ENCODE assay signal across 17 cellular contexts in genomic region chr7:49346200-49346899, GRCh38.
DNase-seq lines count a peak whose midpoint lies in the region; ATAC-seq and TF ChIP-seq lines count a peak whose summit lies in the region.
"Had no signal": no experiment of that assay in that cellular context is flagged by ENCODE, and none has a peak within 500 bp of the region (broad histone marks: within the 10 kb centered on the region; RNA-seq: fewer than 3 reads in every experiment).

No MANE protein-coding gene starts in this region.

- ATAC-seq in heart right ventricle, result peak in 7 of 8 donors; percentile 18 to 75 (median 51)
- ATAC-seq in aorta (ENCODE audit: low FRiP score), result peak; percentile 69
- no peak for ATAC-seq in HG02852 (IDR thresholded peaks at IDR 0.05; ENCODE audit: unreplicated experiment)
- ATAC-seq: GM23338 had no signal

- intact Hi-C loops in heart right ventricle (cut with DNase I) (no loop called here), aorta (cut with DNase I) (no loop called here), head of caudate nucleus (cut with DNase I) (no loop called here)

- TF ChIP-seq CTCF in heart right ventricle (IDR thresholded peaks at IDR 0.05) (no peak), right atrium auricular region (IDR thresholded peaks at IDR 0.05) (no peak)

- H3K36me3 ChIP-seq in heart right ventricle, result no peaks in the 10 kb centered on the region
- no peaks in the 10 kb centered on the region for H3K36me3 ChIP-seq in right atrium auricular region
- no peaks in the 10 kb centered on the region for H3K36me3 ChIP-seq in aorta (ENCODE audit: control insufficient read depth in 1 of 2, insufficient read depth in 2 of 2, low read length in 1 of 2)
- H3K36me3 ChIP-seq: SJCRH30 had no signal

- H3K27me3 ChIP-seq in heart right ventricle (no peaks in the 10 kb centered on the region), right atrium auricular region (no peaks in the 10 kb centered on the region), aorta (ENCODE audit: control insufficient read depth in 1 of 2, insufficient read depth in 2 of 2, low read length in 1 of 2) (no peaks in the 10 kb centered on the region)

- H3K9me3 ChIP-seq in heart right ventricle, result peaks cover 0 to 20% (median 7%) of the 10 kb centered on the region in 11 donors
- H3K9me3 ChIP-seq in right atrium auricular region, result peaks cover 0 to 15% of the 10 kb centered on the region in 2 donors
- no peaks in the 10 kb centered on the region for H3K9me3 ChIP-seq in aorta (ENCODE audit: control insufficient read depth, low read length)
- H3K9me3 ChIP-seq: SJCRH30 had no signal

- H3K4me3 ChIP-seq in heart right ventricle (no peak overlapping the region), right atrium auricular region (no peak overlapping the region), aorta (ENCODE audit: low read length in 2 of 2) (no peak overlapping the region)
- H3K4me3 ChIP-seq: GM23338, SJCRH30 had no signal

- H3K4me1 ChIP-seq in heart right ventricle, result peaks cover 0 to 7% (median 0%) of the 10 kb centered on the region in 9 donors
- no peaks in the 10 kb centered on the region for H3K4me1 ChIP-seq in right atrium auricular region
- no peaks in the 10 kb centered on the region for H3K4me1 ChIP-seq in aorta (ENCODE audit: control insufficient read depth in 1 of 2, insufficient read depth in 2 of 2, low read length in 2 of 2)
- H3K4me1 ChIP-seq: SJCRH30 had no signal

- no peak overlapping the region for H3K27ac ChIP-seq in heart right ventricle
- H3K27ac ChIP-seq in right atrium auricular region, result no peak overlapping the region
- no peak overlapping the region for H3K27ac ChIP-seq in aorta (ENCODE audit: low read depth in 1 of 2, low read length in 2 of 2)
- H3K27ac ChIP-seq: C4-2B, SJCRH30 had no signal

- DNase-seq in heart right ventricle, result peak in 1 of 2 donors; percentile 16
- no peak for DNase-seq in right atrium auricular region (ENCODE audit: low spot score)
- DNase-seq in cerebellar cortex (ENCODE audit: low spot score), result peak; percentile 96
- DNase-seq in inferior parietal cortex (ENCODE audit: extremely low spot score), result peak; percentile 44
- DNase-seq in aorta, result no peak
- no peak for DNase-seq in activated CD4-positive, alpha-beta T cell treated with anti-CD3 and anti-CD28 coated beads, Interleukin-2, amount 50 U/mL, for 4 hours
- no peak for DNase-seq in head of caudate nucleus
- DNase-seq: COR-L47, DMS79, HFFc6, KBM-7, NCI-H1092, NCI-H1694, SJCRH30 had no signal

- WGBS in heart right ventricle, 2 donors, result 50 to 59% methylated on average over 1 of the region's 1 CpG
- WGBS in aorta, 2 donors, result 38 to 45% methylated on average over 1 of the region's 1 CpG

Comparison
In these comparisons a context has a peak if more than half of its experiments do, and no peak if none do; other contexts are left out.
1. DNase-seq: peak in cerebellar cortex (single experiment) and inferior parietal cortex (single experiment); none in right atrium auricular region (single experiment), aorta (0 of 2), activated CD4-positive, alpha-beta T cell treated with anti-CD3 and anti-CD28 coated beads, Interleukin-2, amount 50 U/mL, for 4 hours (0 of 2) and head of caudate nucleus (0 of 42).